ENCODE assay signal across 8 cellular contexts in the genomic region with DNA sequence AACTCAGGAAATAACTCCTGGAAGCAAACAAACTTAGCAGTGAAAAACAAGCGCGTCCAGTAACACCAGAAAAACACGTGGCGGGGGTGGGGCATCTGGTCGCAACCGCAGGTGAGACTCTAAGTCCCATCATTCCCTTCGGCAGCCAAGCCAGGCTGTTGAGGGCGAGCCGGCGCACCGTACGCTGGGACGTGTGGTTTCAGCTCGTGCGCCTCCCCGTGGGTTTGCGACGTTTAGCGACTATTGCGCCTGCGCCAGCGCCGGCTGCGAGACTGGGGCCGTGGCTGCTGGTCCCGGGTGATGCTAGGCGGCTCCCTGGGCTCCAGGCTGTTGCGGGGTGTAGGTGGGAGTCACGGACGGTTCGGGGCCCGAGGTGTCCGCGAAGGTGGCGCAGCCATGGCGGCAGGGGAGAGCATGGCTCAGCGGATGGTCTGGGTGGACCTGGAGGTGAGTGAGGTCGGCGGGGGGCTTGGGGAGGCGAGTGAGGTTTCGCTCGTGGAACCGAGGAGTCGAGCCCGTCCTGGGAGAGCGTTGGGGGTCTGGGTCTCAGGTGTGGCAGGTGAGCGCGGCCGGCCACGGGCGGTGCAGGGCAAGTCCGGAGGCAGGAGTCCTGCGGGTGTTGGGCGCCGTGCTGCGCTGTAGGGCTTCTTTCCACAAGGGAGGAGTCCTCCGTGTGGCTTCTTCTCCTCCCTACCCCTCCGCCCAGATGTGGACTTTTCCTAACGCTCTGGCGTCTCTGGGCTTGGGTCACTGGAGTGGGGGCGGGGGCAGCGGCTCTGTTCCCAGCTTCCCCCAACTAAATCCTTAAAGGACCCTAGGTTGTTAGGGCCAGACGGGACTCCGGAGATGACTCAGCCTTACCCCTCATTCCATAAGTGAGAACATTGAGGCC. TPM values are rescaled to one million over a fixed set of nuclear protein-coding genes. Genes with fewer than 3 reads are reported as not detected.
DNase-seq lines count a peak whose midpoint lies in the region; TF ChIP-seq lines count a peak whose summit lies in the region.

A gene (plus strand): TSS at position 239 of the 892 bp plus-strand sequence. CDS start 62 bp downstream, at position 301.

- no peak for TF ChIP-seq CTCF in subcutaneous adipose tissue (IDR thresholded peaks at IDR 0.05; ENCODE audit: low read depth)

- H3K36me3 ChIP-seq in neuronal stem cell (replicated peaks in 1 of 2; ENCODE audit: control insufficient read depth in 2 of 2, insufficient read depth in 2 of 2, low read length in 2 of 2), result no peaks in the 10 kb centered on the region

- peak; percentile 89 for DNase-seq in GM04504 (ENCODE audit: low read depth)
- DNase-seq in HEK293T (ENCODE audit: extremely low spot score), result peak; percentile 94
- peak; percentile 94 for DNase-seq in MV-4-11 (lab: John Stamatoyannopoulos, UW)
- peak; percentile 93 for DNase-seq in SK-MEL-5 (ENCODE audit: low read depth, low spot score)
- DNase-seq in activated naive CD4-positive, alpha-beta T cell treated with Interleukin-2 at 50 U/mL for 16 hours, result peak; percentile 95
- DNase-seq in foreskin melanocyte, result peak; percentile 87
- DNase-seq in neuronal stem cell (ENCODE audit: low spot score), result peak; percentile 78

- peak within 1 kb of the TSS; percentile 92 for H3K14ac ChIP-seq in neuronal stem cell (ENCODE audit: low read length)

- no peak within 1 kb of the TSS for H3K27ac ChIP-seq in neuronal stem cell (replicated peaks; ENCODE audit: low read length)

- POLR2A ChIA-PET in HEK293T (lab: Yijun Ruan, JAX), result interaction anchor here (0.8 to 1.0 kb wide), 3 partner anchors 38 to 63 kb away, joined by 3 read pairs; no protein-coding TSS in a partner anchor

- H3K4me3 ChIP-seq in neuronal stem cell (ENCODE audit: low read length in 2 of 2), result peak within 1 kb of the TSS; percentile 92 to 99

- H2AFZ ChIP-seq in neuronal stem cell (ENCODE audit: low read length), result peak within 1 kb of the TSS; percentile 98

- no peak within 1 kb of the TSS for H4K91ac ChIP-seq in neuronal stem cell (ENCODE audit: low read depth, low read length, poor library complexity)

- no CpG with 5 or more reads among the region's 64 CpGs for WGBS in neuronal stem cell (ENCODE audit: extremely low coverage in 2 of 2, insufficient read length in 2 of 2, insufficient replicate concordance in 1 of 2), 2 donors

- H2BK5ac ChIP-seq in neuronal stem cell (ENCODE audit: low read length), result peak within 1 kb of the TSS; percentile 45

- H3K4ac ChIP-seq in neuronal stem cell (ENCODE audit: low read length), result no peak within 1 kb of the TSS

- peak within 1 kb of the TSS; percentile 97 for H3K9ac ChIP-seq in neuronal stem cell (ENCODE audit: low read depth, low read length, poor library complexity)

- H2BK12ac ChIP-seq in neuronal stem cell (ENCODE audit: low read length), result no peak within 1 kb of the TSS

- H4K8ac ChIP-seq in neuronal stem cell (ENCODE audit: low read depth, low read length), result no peak within 1 kb of the TSS

- H2AK5ac ChIP-seq in neuronal stem cell (ENCODE audit: low read depth, low read length), result peak within 1 kb of the TSS; percentile 82

- H3K18ac ChIP-seq in neuronal stem cell (ENCODE audit: low read length), result peak within 1 kb of the TSS; percentile 97

- CTCF ChIA-PET in HEK293T (lab: Yijun Ruan, JAX), result no interaction called here

- in situ Hi-C loops in SK-MEL-5 (cut with HindIII; ENCODE audit: low pct_unique_long_range_greater_than_20kb, low sequenced_read_pairs), result no loop called here

- peak within 1 kb of the TSS; percentile 82 for H3K4me2 ChIP-seq in neuronal stem cell (ENCODE audit: insufficient read depth, low read length, poor library complexity, severe bottlenecking)

- H2BK120ac ChIP-seq in neuronal stem cell (ENCODE audit: low read depth, low read length), result no peak within 1 kb of the TSS

- H3K27me3 ChIP-seq in neuronal stem cell (ENCODE audit: control insufficient read depth in 3 of 3, insufficient read depth in 3 of 3, low read depth in 1 of 3, low read length in 3 of 3), result no peaks in the 10 kb centered on the region

- no peaks in the 10 kb centered on the region for H3K79me1 ChIP-seq in neuronal stem cell (ENCODE audit: low read depth, low read length)

- H2BK15ac ChIP-seq in neuronal stem cell (ENCODE audit: low read length), result peak within 1 kb of the TSS; percentile 73

- H3K9me3 ChIP-seq in neuronal stem cell (replicated peaks in 1 of 2; ENCODE audit: control insufficient read depth in 2 of 2, insufficient read depth in 1 of 2, low read depth in 1 of 2, low read length in 2 of 2), result no peaks in the 10 kb centered on the region

- H3K23ac ChIP-seq in neuronal stem cell (ENCODE audit: low read depth, low read length, poor library complexity), result peak within 1 kb of the TSS; percentile 97

- H3K4me1 ChIP-seq in neuronal stem cell (ENCODE audit: control insufficient read depth in 2 of 2, insufficient read depth in 1 of 2, low read depth in 1 of 2, low read length in 2 of 2), result peaks cover 0 to 4% of the 10 kb centered on the region in 2 donors

TF ChIP-seq in HEK293T, 16 proteins besides CTCF, POLR2A, EP300 and RAD21:
- TF ChIP-seq ZNF384 (IDR thresholded peaks at IDR 0.05) (no peak), L3MBTL2 (conservative IDR thresholded peaks at IDR 0.05) (peak; percentile 88), NFRKB (IDR thresholded peaks at IDR 0.05) (no peak), CTBP1 (IDR thresholded peaks at IDR 0.05; ENCODE audit: borderline replicate concordance) (no peak), SP1 (IDR thresholded peaks at IDR 0.05) (no peak), SUZ12 (IDR thresholded peaks at IDR 0.05) (peak; percentile 78), ELF4 (IDR thresholded peaks at IDR 0.05) (no peak), FOXA1 (IDR thresholded peaks at IDR 0.05) (no peak), TARDBP (IDR thresholded peaks at IDR 0.05) (no peak), FOXM1 (IDR thresholded peaks at IDR 0.05; ENCODE audit: borderline replicate concordance) (no peak), LEF1 (IDR thresholded peaks at IDR 0.05; ENCODE audit: borderline replicate concordance) (no peak), HDGF (IDR thresholded peaks at IDR 0.05; ENCODE audit: borderline replicate concordance) (no peak)
- TF ChIP-seq, protein P1, sequence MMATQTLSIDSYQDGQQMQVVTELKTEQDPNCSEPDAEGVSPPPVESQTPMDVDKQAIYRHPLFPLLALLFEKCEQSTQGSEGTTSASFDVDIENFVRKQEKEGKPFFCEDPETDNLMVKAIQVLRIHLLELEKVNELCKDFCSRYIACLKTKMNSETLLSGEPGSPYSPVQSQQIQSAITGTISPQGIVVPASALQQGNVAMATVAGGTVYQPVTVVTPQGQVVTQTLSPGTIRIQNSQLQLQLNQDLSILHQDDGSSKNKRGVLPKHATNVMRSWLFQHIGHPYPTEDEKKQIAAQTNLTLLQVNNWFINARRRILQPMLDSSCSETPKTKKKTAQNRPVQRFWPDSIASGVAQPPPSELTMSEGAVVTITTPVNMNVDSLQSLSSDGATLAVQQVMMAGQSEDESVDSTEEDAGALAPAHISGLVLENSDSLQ (IDR thresholded peaks at IDR 0.05), result no peak

RNA-seq across cellular contexts. Expression of the gene that starts here (rescaled TPM):
- 108 and 118 TPM in 2 replicates for total RNA-seq in SK-MEL-5 (2014; rRNA removed; shearing (Covaris generic))
- polyA plus RNA-seq in SK-MEL-5 (2015; cell fraction: cytosol; rRNA removed), result 79.0 and 104 TPM in 2 replicates
- 144 and 177 TPM in 2 replicates for polyA plus RNA-seq in SK-MEL-5 (2015; cell fraction: nucleus; rRNA removed)
- 42.3 TPM for polyA plus RNA-seq in neuronal stem cell (2013, experiment 1 of 2)
- 43.4 TPM for polyA plus RNA-seq in neuronal stem cell (2013, experiment 2 of 2)
- 100 to 1,000 TPM in 2 of 4 donors, 10 to 100 TPM in 2; 74.2 to 180 (median 92.0) TPM for total RNA-seq in subcutaneous adipose tissue
